ENCODE assay signal across 1 cellular context in genomic region chr10:86569335-86569734, GRCh38.
TF ChIP-seq lines count a peak whose summit lies in the region.

No MANE protein-coding gene starts in this region.

TF ChIP-seq in H1, 55 proteins besides CTCF, POLR2A, EP300 and RAD21:
- TF ChIP-seq POU5F1 (IDR thresholded peaks at IDR 0.05; ENCODE audit: low read depth, low read length) = 0 out of 2 replicates have a peak, but pooled peaks have one; percentile 57
- TF ChIP-seq HDAC2 (IDR thresholded peaks at IDR 0.05; ENCODE audit: borderline replicate concordance in 1 of 2, low read depth in 2 of 2, low read length in 2 of 2) = no peak
TF ChIP-seq in H1: peak in this region for 1.
